Comparison of ENCODE assay signal across 1 cellular context in the genomic region with DNA sequence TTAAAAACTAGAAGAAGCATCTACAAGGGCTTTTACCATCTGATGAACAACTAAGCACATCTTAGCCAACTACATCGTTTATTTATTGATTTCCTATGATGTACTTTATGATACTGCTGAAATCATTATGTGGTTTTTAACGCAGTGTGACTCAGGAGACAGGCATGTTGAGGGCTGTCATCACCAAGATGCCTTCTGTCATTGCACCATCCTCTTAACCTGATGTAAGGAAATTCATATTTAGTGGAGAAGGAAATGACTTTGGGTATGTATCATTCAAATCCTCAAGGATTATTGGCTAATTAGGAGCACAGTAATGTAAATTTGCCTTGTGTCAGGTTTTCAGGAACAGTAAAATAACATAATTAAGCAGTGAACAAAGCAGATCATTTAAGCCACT.
TF ChIP-seq lines count a peak whose summit lies in the region.

No MANE protein-coding gene starts in this region.

TF ChIP-seq in HEK293, 187 proteins besides CTCF, POLR2A, EP300 and RAD21 (continued from another document):
- TF ChIP-seq ZBTB20 (tag by site-specific recombination; IDR thresholded peaks at IDR 0.05): 0 out of 2 replicates have a peak, but pooled peaks have one; percentile 26
- TF ChIP-seq ZNF629 (tag by site-specific recombination; IDR thresholded peaks at IDR 0.05): peak; percentile 81
- TF ChIP-seq OSR2 (tag by site-specific recombination; IDR thresholded peaks at IDR 0.05): peak; percentile 41; the same call in 1 of the 2 replicates
- no peak for TF ChIP-seq ZNF23 (tag by site-specific recombination; IDR thresholded peaks at IDR 0.05; ENCODE audit: borderline replicate concordance)
- TF ChIP-seq ZNF239 (tag by site-specific recombination; IDR thresholded peaks at IDR 0.05): no peak
- TF ChIP-seq ZEB2 (tag by site-specific recombination; IDR thresholded peaks at IDR 0.05): peak; percentile 89
- no peak for TF ChIP-seq ZNF133 (tag by site-specific recombination; IDR thresholded peaks at IDR 0.05)
- TF ChIP-seq KLF8 (tag by site-specific recombination; IDR thresholded peaks at IDR 0.05): peak; percentile 61; the same call in 1 of the 2 replicates
- TF ChIP-seq SP7 (tag by site-specific recombination; IDR thresholded peaks at IDR 0.05): peak; percentile 62
- TF ChIP-seq REPIN1 (tag by site-specific recombination; IDR thresholded peaks at IDR 0.05; ENCODE audit: low read depth): no peak
- TF ChIP-seq SP3 (tag by site-specific recombination; IDR thresholded peaks at IDR 0.05): peak; percentile 46; the same call in 1 of the 2 replicates
- TF ChIP-seq, protein P1, sequence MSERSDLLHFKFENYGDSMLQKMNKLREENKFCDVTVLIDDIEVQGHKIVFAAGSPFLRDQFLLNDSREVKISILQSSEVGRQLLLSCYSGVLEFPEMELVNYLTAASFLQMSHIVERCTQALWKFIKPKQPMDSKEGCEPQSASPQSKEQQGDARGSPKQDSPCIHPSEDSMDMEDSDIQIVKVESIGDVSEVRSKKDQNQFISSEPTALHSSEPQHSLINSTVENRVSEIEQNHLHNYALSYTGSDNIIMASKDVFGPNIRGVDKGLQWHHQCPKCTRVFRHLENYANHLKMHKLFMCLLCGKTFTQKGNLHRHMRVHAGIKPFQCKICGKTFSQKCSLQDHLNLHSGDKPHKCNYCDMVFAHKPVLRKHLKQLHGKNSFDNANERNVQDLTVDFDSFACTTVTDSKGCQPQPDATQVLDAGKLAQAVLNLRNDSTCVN (tag by site-specific recombination; optimal IDR thresholded peaks at IDR 0.05): no peak
- TF ChIP-seq, protein P2, sequence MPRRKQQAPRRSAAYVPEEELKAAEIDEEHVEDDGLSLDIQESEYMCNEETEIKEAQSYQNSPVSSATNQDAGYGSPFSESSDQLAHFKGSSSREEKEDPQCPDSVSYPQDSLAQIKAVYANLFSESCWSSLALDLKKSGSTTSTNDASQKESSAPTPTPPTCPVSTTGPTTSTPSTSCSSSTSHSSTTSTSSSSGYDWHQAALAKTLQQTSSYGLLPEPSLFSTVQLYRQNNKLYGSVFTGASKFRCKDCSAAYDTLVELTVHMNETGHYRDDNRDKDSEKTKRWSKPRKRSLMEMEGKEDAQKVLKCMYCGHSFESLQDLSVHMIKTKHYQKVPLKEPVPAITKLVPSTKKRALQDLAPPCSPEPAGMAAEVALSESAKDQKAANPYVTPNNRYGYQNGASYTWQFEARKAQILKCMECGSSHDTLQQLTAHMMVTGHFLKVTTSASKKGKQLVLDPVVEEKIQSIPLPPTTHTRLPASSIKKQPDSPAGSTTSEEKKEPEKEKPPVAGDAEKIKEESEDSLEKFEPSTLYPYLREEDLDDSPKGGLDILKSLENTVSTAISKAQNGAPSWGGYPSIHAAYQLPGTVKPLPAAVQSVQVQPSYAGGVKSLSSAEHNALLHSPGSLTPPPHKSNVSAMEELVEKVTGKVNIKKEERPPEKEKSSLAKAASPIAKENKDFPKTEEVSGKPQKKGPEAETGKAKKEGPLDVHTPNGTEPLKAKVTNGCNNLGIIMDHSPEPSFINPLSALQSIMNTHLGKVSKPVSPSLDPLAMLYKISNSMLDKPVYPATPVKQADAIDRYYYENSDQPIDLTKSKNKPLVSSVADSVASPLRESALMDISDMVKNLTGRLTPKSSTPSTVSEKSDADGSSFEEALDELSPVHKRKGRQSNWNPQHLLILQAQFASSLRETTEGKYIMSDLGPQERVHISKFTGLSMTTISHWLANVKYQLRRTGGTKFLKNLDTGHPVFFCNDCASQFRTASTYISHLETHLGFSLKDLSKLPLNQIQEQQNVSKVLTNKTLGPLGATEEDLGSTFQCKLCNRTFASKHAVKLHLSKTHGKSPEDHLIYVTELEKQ (tag by site-specific recombination; IDR thresholded peaks at IDR 0.05; ENCODE audit: borderline replicate concordance): 0 out of 2 replicates have a peak, but pooled peaks have one; percentile 27
- TF ChIP-seq ZNF621 (tag by site-specific recombination; IDR thresholded peaks at IDR 0.05): no peak
- TF ChIP-seq, protein P3, sequence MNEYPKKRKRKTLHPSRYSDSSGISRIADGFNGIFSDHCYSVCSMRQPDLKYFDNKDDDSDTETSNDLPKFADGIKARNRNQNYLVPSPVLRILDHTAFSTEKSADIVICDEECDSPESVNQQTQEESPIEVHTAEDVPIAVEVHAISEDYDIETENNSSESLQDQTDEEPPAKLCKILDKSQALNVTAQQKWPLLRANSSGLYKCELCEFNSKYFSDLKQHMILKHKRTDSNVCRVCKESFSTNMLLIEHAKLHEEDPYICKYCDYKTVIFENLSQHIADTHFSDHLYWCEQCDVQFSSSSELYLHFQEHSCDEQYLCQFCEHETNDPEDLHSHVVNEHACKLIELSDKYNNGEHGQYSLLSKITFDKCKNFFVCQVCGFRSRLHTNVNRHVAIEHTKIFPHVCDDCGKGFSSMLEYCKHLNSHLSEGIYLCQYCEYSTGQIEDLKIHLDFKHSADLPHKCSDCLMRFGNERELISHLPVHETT (tag by site-specific recombination; IDR thresholded peaks at IDR 0.05): peak; percentile 91
- peak; percentile 75; the same call in 1 of the 2 replicates for TF ChIP-seq ZNF24 (tag by site-specific recombination; IDR thresholded peaks at IDR 0.05)
- no peak for TF ChIP-seq GLIS2 (tag by site-specific recombination; IDR thresholded peaks at IDR 0.05)
- TF ChIP-seq ZNF266 (tag by site-specific recombination; IDR thresholded peaks at IDR 0.05; ENCODE audit: low read depth): no peak
- TF ChIP-seq KLF16 (tag by site-specific recombination; IDR thresholded peaks at IDR 0.05): no peak
- TF ChIP-seq, protein P4, sequence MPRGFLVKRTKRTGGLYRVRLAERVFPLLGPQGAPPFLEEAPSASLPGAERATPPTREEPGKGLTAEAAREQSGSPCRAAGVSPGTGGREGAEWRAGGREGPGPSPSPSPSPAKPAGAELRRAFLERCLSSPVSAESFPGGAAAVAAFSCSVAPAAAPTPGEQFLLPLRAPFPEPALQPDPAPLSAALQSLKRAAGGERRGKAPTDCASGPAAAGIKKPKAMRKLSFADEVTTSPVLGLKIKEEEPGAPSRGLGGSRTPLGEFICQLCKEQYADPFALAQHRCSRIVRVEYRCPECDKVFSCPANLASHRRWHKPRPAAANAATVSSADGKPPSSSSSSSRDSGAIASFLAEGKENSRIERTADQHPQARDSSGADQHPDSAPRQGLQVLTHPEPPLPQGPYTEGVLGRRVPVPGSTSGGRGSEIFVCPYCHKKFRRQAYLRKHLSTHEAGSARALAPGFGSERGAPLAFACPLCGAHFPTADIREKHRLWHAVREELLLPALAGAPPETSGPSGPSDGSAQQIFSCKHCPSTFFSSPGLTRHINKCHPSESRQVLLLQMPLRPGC (tag by site-specific recombination; IDR thresholded peaks at IDR 0.05): peak; percentile 46; the same call in 1 of the 2 replicates
- peak; percentile 85 for TF ChIP-seq ZNF366 (tag by site-specific recombination; conservative IDR thresholded peaks at IDR 0.05)
- no peak for TF ChIP-seq ZNF555 (tag by site-specific recombination; conservative IDR thresholded peaks at IDR 0.05)
- peak; percentile 34; the same call in 1 of the 2 replicates for TF ChIP-seq ZNF394 (tag by site-specific recombination; IDR thresholded peaks at IDR 0.05; ENCODE audit: borderline replicate concordance)
- TF ChIP-seq, protein P5, sequence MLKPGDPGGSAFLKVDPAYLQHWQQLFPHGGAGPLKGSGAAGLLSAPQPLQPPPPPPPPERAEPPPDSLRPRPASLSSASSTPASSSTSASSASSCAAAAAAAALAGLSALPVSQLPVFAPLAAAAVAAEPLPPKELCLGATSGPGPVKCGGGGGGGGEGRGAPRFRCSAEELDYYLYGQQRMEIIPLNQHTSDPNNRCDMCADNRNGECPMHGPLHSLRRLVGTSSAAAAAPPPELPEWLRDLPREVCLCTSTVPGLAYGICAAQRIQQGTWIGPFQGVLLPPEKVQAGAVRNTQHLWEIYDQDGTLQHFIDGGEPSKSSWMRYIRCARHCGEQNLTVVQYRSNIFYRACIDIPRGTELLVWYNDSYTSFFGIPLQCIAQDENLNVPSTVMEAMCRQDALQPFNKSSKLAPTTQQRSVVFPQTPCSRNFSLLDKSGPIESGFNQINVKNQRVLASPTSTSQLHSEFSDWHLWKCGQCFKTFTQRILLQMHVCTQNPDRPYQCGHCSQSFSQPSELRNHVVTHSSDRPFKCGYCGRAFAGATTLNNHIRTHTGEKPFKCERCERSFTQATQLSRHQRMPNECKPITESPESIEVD (tag by site-specific recombination; IDR thresholded peaks at IDR 0.05): peak; percentile 28; the same call in 1 of the 2 replicates
- TF ChIP-seq ZNF404 (tag by site-specific recombination; IDR thresholded peaks at IDR 0.05): no peak
- no peak for TF ChIP-seq RBAK (tag by site-specific recombination; IDR thresholded peaks at IDR 0.05)
- peak; percentile 51; the same call in 1 of the 2 replicates for TF ChIP-seq BCL11A (tag by site-specific recombination; IDR thresholded peaks at IDR 0.05; ENCODE audit: low read depth)
- TF ChIP-seq, protein P6, sequence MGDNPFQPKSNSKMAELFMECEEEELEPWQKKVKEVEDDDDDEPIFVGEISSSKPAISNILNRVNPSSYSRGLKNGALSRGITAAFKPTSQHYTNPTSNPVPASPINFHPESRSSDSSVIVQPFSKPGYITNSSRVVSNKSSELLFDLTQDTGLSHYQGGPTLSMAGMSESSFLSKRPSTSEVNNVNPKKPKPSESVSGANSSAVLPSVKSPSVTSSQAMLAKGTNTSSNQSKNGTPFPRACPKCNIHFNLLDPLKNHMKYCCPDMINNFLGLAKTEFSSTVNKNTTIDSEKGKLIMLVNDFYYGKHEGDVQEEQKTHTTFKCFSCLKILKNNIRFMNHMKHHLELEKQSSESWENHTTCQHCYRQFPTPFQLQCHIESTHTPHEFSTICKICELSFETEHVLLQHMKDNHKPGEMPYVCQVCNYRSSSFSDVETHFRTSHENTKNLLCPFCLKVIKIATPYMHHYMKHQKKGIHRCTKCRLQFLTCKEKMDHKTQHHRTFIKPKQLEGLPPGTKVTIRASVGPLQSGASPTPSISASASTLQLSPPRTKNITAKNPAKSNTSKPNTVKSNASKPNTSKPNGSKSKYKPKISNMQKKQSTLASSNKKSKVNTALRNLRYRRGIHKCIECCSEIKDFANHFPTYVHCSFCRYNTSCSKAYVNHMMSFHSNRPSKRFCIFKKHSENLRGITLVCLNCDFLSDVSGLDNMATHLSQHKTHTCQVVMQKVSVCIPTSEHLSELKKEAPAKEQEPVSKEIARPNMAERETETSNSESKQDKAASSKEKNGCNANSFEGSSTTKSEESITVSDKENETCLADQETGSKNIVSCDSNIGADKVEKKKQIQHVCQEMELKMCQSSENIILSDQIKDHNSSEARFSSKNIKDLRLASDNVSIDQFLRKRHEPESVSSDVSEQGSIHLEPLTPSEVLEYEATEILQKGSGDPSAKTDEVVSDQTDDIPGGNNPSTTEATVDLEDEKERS (tag by site-specific recombination; IDR thresholded peaks at IDR 0.05): no peak
- TF ChIP-seq ZNF184 (tag by site-specific recombination; IDR thresholded peaks at IDR 0.05): peak; percentile 83
- no peak for TF ChIP-seq MYNN (tag by site-specific recombination; IDR thresholded peaks at IDR 0.05; ENCODE audit: borderline replicate concordance)
- TF ChIP-seq ZNF596 (tag by site-specific recombination; IDR thresholded peaks at IDR 0.05): no peak
- TF ChIP-seq ZBTB17 (tag by site-specific recombination; IDR thresholded peaks at IDR 0.05): peak; percentile 46; the same call in 1 of the 2 replicates
